In genomic region chr14:96351986-96352385, GRCh38 we compare ENCODE assay signal across 23 cellular contexts. TPM values are rescaled to one million over a fixed set of nuclear protein-coding genes. Genes with fewer than 3 reads are reported as not detected.
"Had no signal": no experiment of that assay in that cellular context is flagged by ENCODE, and none has a peak within 500 bp of the region (broad histone marks: within the 10 kb centered on the region; RNA-seq: fewer than 3 reads in every experiment).

No MANE protein-coding gene starts in this region.

- H3K4me3 ChIP-seq: esophagus muscularis mucosa, heart right ventricle, left ventricle myocardium inferior, pancreas, psoas muscle, right atrium auricular region, upper lobe of right lung had no signal

- DNase-seq: activated CD4-positive, alpha-beta T cell treated with anti-CD3 and anti-CD28 coated beads, Interleukin-2, amount 10 ng/mL, durations not matched to agents 7 days and 5 days; activated CD4-positive, CD25-positive, alpha-beta regulatory T cell treated with anti-CD3 and anti-CD28 coated beads, Interleukin-2, amount 50 U/mL, for 72 hours; activated CD8-positive, alpha-beta T cell treated with anti-CD3 and anti-CD28 coated beads, Interleukin-2, amount 10 ng/mL, durations not matched to agents 7 days and 5 days; activated gamma-delta T cell; aorta; central memory CD4-positive, alpha-beta T cell; effector memory CD8-positive, alpha-beta T cell; heart right ventricle; kidney; left ventricle myocardium inferior; midbrain; natural killer cell; pancreas; psoas muscle; stimulated activated CD4-positive, alpha-beta T cell treated with anti-CD3 and anti-CD28 coated beads, Interleukin-4, amount 100 ng/mL, for 24 hours; stimulated activated naive CD4-positive, alpha-beta T cell treated with Interleukin-2 at 50 U/mL for 16 hours; SW 1271; T-helper 2 cell; upper lobe of right lung had no signal

- H3K27me3 Mint-ChIP-seq: activated CD4-positive, alpha-beta T cell treated with anti-CD3 and anti-CD28 coated beads, Interleukin-2, amount 10 ng/mL, durations not matched to agents 7 days and 5 days; activated naive CD4-positive, alpha-beta T cell treated with anti-CD3 and anti-CD28 coated beads, Interleukin-2, amount 50 U/mL, for 24 hours; effector memory CD8-positive, alpha-beta T cell had no signal

- ATAC-seq: activated CD8-positive, alpha-beta T cell treated with anti-CD3 and anti-CD28 coated beads, Interleukin-2, amount 10 ng/mL, durations not matched to agents 7 days and 5 days; effector memory CD8-positive, alpha-beta T cell; heart right ventricle; natural killer cell; psoas muscle; upper lobe of right lung had no signal

- H3K27ac Mint-ChIP-seq: activated CD4-positive, alpha-beta T cell treated with anti-CD3 and anti-CD28 coated beads, Interleukin-2, amount 10 ng/mL, durations not matched to agents 7 days and 5 days; activated CD8-positive, alpha-beta T cell treated with anti-CD3 and anti-CD28 coated beads, Interleukin-2, amount 10 ng/mL, durations not matched to agents 7 days and 5 days; activated naive CD4-positive, alpha-beta T cell treated with anti-CD3 and anti-CD28 coated beads, Interleukin-2, amount 50 U/mL, for 24 hours; activated T-helper 1 cell treated with anti-CD3 and anti-CD28 coated beads, Interleukin-12 subunit alpha, Interleukin-12 subunit beta, Interleukin-2, Interleukin-4 antibody, amounts not matched to agents 30 ng/mL and 10 ng/mL and 1 ng/mL, durations not matched to agents 14 hours and 24 hours and 36 hours; effector memory CD8-positive, alpha-beta T cell; natural killer cell had no signal

- H3K9me3 Mint-ChIP-seq: activated naive CD4-positive, alpha-beta T cell treated with anti-CD3 and anti-CD28 coated beads, Interleukin-2, amount 50 U/mL, for 24 hours; effector memory CD8-positive, alpha-beta T cell; natural killer cell had no signal

- H3K4me3 Mint-ChIP-seq: activated CD4-positive, alpha-beta T cell treated with anti-CD3 and anti-CD28 coated beads, Interleukin-2, amount 10 ng/mL, durations not matched to agents 7 days and 5 days; activated CD8-positive, alpha-beta T cell treated with anti-CD3 and anti-CD28 coated beads, Interleukin-2, amount 10 ng/mL, durations not matched to agents 7 days and 5 days; activated naive CD4-positive, alpha-beta T cell treated with anti-CD3 and anti-CD28 coated beads, Interleukin-2, amount 50 U/mL, for 24 hours; activated T-helper 1 cell treated with anti-CD3 and anti-CD28 coated beads, Interleukin-12 subunit alpha, Interleukin-12 subunit beta, Interleukin-2, Interleukin-4 antibody, amounts not matched to agents 30 ng/mL and 10 ng/mL and 1 ng/mL, durations not matched to agents 14 hours and 24 hours and 36 hours; effector memory CD8-positive, alpha-beta T cell; natural killer cell had no signal

- H3K36me3 Mint-ChIP-seq: natural killer cell had no signal

RNA-seq across cellular contexts. Expression of gene AK7, which starts 39.9 kb away (rescaled TPM):
- total RNA-seq: natural killer cell had no signal
